Comparison of ENCODE assay signal across 9 cellular contexts in the genomic region with DNA sequence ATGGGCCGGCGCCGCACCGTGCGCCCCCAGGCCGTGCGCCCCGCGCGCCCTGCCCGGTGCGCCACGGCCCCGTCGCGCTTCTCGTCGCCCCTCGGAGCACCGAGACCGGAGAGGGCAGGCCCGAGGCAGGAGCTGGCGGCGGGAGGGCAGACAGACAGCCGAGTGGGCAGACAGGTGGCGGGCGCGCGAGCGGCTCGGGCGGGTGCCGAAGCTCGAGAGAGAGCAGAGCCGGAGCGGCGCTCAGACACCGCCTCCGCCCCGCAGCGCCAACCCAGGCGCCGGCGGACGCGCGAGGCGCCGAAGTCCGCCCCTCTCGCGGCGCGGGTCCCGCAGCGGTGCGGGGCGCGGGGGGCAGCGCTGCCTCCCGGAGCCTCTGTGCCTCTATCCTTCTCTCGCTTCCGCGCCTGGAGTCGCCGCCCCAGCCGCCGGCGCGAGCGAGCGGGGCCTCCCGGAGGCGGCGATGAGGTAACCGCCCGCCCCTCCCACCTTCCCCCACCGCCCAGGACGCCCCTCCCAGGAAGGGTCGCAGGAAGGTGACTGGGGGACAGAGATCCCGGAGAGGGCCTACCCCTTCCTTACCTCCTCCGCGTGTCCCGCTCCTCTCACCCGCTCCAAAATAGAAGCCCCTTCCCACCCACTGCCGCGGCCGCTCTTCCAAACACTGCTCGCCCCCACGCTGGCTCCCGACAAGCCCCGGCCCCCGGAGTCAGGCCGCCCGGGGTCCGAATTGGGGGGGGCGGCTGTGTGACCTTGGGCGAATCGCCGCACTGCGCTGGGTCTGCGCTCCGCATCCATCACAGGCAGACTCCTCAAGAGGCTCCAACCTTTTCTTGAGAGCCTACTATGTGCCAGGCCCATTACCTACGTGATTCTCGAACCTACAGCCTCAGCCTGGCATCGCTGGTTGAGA. TPM values are rescaled to one million over a fixed set of nuclear protein-coding genes. Genes with fewer than 3 reads are reported as not detected.
DNase-seq lines count a peak whose midpoint lies in the region; ATAC-seq and TF ChIP-seq lines count a peak whose summit lies in the region.
"Had no signal": no experiment of that assay in that cellular context is flagged by ENCODE, and none has a peak within 500 bp of the region (broad histone marks: within the 10 kb centered on the region; RNA-seq: fewer than 3 reads in every experiment).

A gene with protein sequence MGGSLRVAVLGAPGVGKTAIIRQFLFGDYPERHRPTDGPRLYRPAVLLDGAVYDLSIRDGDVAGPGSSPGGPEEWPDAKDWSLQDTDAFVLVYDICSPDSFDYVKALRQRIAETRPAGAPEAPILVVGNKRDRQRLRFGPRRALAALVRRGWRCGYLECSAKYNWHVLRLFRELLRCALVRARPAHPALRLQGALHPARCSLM (minus strand): TSS at position 412 of the 910 bp plus-strand sequence. CDS start 451 bp downstream, outside the sequence.

- H3K4me3 ChIP-seq in right atrium auricular region (peak within 1 kb of the TSS; percentile 22 to 49), skeletal muscle satellite cell (ENCODE audit: low read length) (peak within 1 kb of the TSS; percentile 58)

- peaks cover 19% of the 10 kb centered on the region for H3K4me1 Mint-ChIP-seq in T-helper 17 cell

- H3K27ac ChIP-seq in right atrium auricular region, result no peak within 1 kb of the TSS

- H3K27me3 ChIP-seq in right atrium auricular region (peaks cover 0 to 18% of the 10 kb centered on the region in 2 donors), skeletal muscle satellite cell (ENCODE audit: control insufficient read depth, insufficient read depth, low read length) (peaks cover 32% of the 10 kb centered on the region)

- no peak for ATAC-seq in T-helper 17 cell
- no peak for ATAC-seq in HG03095 (IDR thresholded peaks at IDR 0.05; ENCODE audit: unreplicated experiment)
- ATAC-seq in HG02759 (IDR thresholded peaks at IDR 0.05; ENCODE audit: unreplicated experiment), result no peak

- TF ChIP-seq CTCF in right atrium auricular region (IDR thresholded peaks at IDR 0.05), result no peak

- H3K36me3 ChIP-seq in right atrium auricular region (peaks cover 9% of the 10 kb centered on the region), skeletal muscle satellite cell (ENCODE audit: insufficient read depth, low read length) (peaks cover 12% of the 10 kb centered on the region)

- peak within 1 kb of the TSS; percentile 68 for H3K4me3 Mint-ChIP-seq in T-helper 17 cell
- H3K4me3 Mint-ChIP-seq: natural killer cell had no signal

- H3K27ac Mint-ChIP-seq in T-helper 17 cell, result no peak within 1 kb of the TSS
- H3K27ac Mint-ChIP-seq: natural killer cell had no signal

- H3K36me3 Mint-ChIP-seq in T-helper 17 cell (ENCODE audit: low read depth), result no peaks in the 10 kb centered on the region
- H3K36me3 Mint-ChIP-seq: natural killer cell had no signal

- in situ Hi-C loops in G401 (cut with HindIII; ENCODE audit: low sequenced_read_pairs), result no loop called here

- peaks cover 41% of the 10 kb centered on the region for H3K27me3 Mint-ChIP-seq in T-helper 17 cell

- H3K9me3 ChIP-seq in T-helper 17 cell (ENCODE audit: control insufficient read depth, low read length, poor library complexity, severe bottlenecking) (no peaks in the 10 kb centered on the region), right atrium auricular region (no peaks in the 10 kb centered on the region), skeletal muscle satellite cell (replicated peaks; ENCODE audit: low read length) (no peaks in the 10 kb centered on the region)

- DNase-seq in NCI-H1105 treated with DMSO at 0.1 percent for 48 hours (lab: John Stamatoyannopoulos, UW) (peak; percentile 5), NCI-H1105 (lab: John Stamatoyannopoulos, UW) (no peak), T-helper 17 cell (no peak), right atrium auricular region (ENCODE audit: low spot score) (no peak), G401 (ENCODE audit: low spot score) (no peak)
- DNase-seq: natural killer cell had no signal

- peak within 1 kb of the TSS; percentile 74 for H3K4me2 ChIP-seq in skeletal muscle satellite cell (ENCODE audit: low read length)

- H3K9ac ChIP-seq in skeletal muscle satellite cell (ENCODE audit: low read depth, low read length), result no peak within 1 kb of the TSS

- H3K4me1 ChIP-seq in right atrium auricular region (peaks cover 0 to 53% of the 10 kb centered on the region in 2 donors), skeletal muscle satellite cell (ENCODE audit: control insufficient read depth, insufficient read depth, low read length) (peaks cover 23% of the 10 kb centered on the region)

RNA-seq across cellular contexts. Expression of the gene that starts here (rescaled TPM):
- total RNA-seq in T-helper 17 cell (under 1 TPM in 1 of 2 donors, not detected in 1; 0.92 TPM), right atrium auricular region (1 to 10 TPM; 1.1 to 1.8 TPM)
- under 0.01 TPM in 1 of 2 replicates, not detected in the other for total RNA-seq in skeletal muscle satellite cell (2012; rRNA removed)
- 3.0 and 9.6 TPM in 2 replicates for total RNA-seq in G401 (2014; rRNA removed; shearing (Covaris generic))
